Comparison of ENCODE assay signal across 31 cellular contexts in the genomic region with DNA sequence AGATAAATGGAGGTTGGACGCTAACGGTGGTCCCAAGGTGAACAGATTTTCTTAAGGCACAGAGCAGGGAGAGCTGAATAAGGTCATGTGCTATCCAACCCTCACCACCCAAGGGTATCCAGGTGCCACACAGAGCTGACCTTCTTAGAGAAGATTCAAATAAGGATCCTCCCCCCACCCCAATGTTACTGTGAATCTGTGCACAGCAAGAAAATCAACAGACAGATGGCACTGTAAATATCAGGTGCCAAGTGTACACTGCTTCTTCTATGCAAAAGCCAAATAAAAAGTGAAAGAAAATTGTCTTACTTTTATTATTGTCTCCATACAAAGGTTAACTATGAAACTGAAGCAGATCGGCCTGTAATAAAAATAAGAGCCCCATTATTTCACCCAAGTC.
"Had no signal": no experiment of that assay in that cellular context is flagged by ENCODE, and none has a peak within 500 bp of the region (broad histone marks: within the 10 kb centered on the region; RNA-seq: fewer than 3 reads in every experiment).

No MANE protein-coding gene starts in this region.

- H3K27me3 Mint-ChIP-seq: activated CD4-positive, alpha-beta memory T cell treated with anti-CD3 and anti-CD28 coated beads for 36 hours; activated CD4-positive, alpha-beta T cell treated with anti-CD3 and anti-CD28 coated beads for 36 hours; activated CD4-positive, alpha-beta T cell treated with anti-CD3 and anti-CD28 coated beads, Interleukin-2, amount 10 ng/mL, durations not matched to agents 24 days and 14 days; activated CD8-positive, alpha-beta memory T cell treated with anti-CD3 and anti-CD28 coated beads, Interleukin-2, amount 10 ng/mL, durations not matched to agents 7 days and 5 days; activated naive CD4-positive, alpha-beta T cell treated with anti-CD3 and anti-CD28 coated beads, Interleukin-2, amount 50 U/mL, for 24 hours; activated naive CD8-positive, alpha-beta T cell treated with anti-CD3 and anti-CD28 coated beads for 36 hours; activated naive CD8-positive, alpha-beta T cell treated with anti-CD3 and anti-CD28 coated beads, Interleukin-2, amount 50 U/mL, for 24 hours; effector memory CD8-positive, alpha-beta T cell had no signal

- H3K27ac Mint-ChIP-seq: activated CD4-positive, alpha-beta memory T cell treated with anti-CD3 and anti-CD28 coated beads for 36 hours; activated CD4-positive, alpha-beta T cell treated with anti-CD3 and anti-CD28 coated beads for 36 hours; activated CD4-positive, alpha-beta T cell treated with anti-CD3 and anti-CD28 coated beads, Interleukin-2, amount 10 ng/mL, durations not matched to agents 24 days and 14 days; activated CD8-positive, alpha-beta memory T cell treated with anti-CD3 and anti-CD28 coated beads, Interleukin-2, amount 10 ng/mL, durations not matched to agents 7 days and 5 days; activated CD8-positive, alpha-beta T cell treated with anti-CD3 and anti-CD28 coated beads, Interleukin-2, amount 10 ng/mL, durations not matched to agents 7 days and 5 days; activated naive CD4-positive, alpha-beta T cell treated with anti-CD3 and anti-CD28 coated beads for 36 hours; activated naive CD4-positive, alpha-beta T cell treated with anti-CD3 and anti-CD28 coated beads, Interleukin-2, amount 50 U/mL, for 24 hours; activated naive CD8-positive, alpha-beta T cell treated with anti-CD3 and anti-CD28 coated beads for 36 hours; activated naive CD8-positive, alpha-beta T cell treated with anti-CD3 and anti-CD28 coated beads, Interleukin-2, amount 50 U/mL, for 24 hours; activated T-helper 1 cell treated with anti-CD3 and anti-CD28 coated beads, Interleukin-12 subunit alpha, Interleukin-12 subunit beta, Interleukin-2, Interleukin-4 antibody, amounts not matched to agents 30 ng/mL and 10 ng/mL and 1 ng/mL, durations not matched to agents 14 hours and 24 hours and 36 hours; activated T-helper 2 cell treated with anti-CD3 and anti-CD28 coated beads, Interferon-gamma antibody, Interleukin-2, Interleukin-4, amounts not matched to agents 10 μg/mL and 5 μg/mL and 100 μg/mL, durations not matched to agents 14 hours and 24 hours and 36 hours; effector memory CD8-positive, alpha-beta T cell had no signal

- H3K4me1 Mint-ChIP-seq: activated CD4-positive, alpha-beta T cell treated with anti-CD3 and anti-CD28 coated beads for 36 hours; activated CD4-positive, alpha-beta T cell treated with anti-CD3 and anti-CD28 coated beads, Interleukin-2, amount 10 ng/mL, durations not matched to agents 24 days and 14 days; activated CD8-positive, alpha-beta memory T cell treated with anti-CD3 and anti-CD28 coated beads, Interleukin-2, amount 10 ng/mL, durations not matched to agents 7 days and 5 days; activated naive CD4-positive, alpha-beta T cell treated with anti-CD3 and anti-CD28 coated beads, Interleukin-2, amount 50 U/mL, for 24 hours; activated naive CD8-positive, alpha-beta T cell treated with anti-CD3 and anti-CD28 coated beads for 36 hours; activated naive CD8-positive, alpha-beta T cell treated with anti-CD3 and anti-CD28 coated beads, Interleukin-2, amount 50 U/mL, for 24 hours had no signal

- DNase-seq: activated CD4-positive, alpha-beta memory T cell treated with anti-CD3 and anti-CD28 coated beads for 36 hours; activated CD4-positive, alpha-beta T cell treated with anti-CD3 and anti-CD28 coated beads for 36 hours; activated CD4-positive, alpha-beta T cell treated with anti-CD3 and anti-CD28 coated beads, Interleukin-2, amount 10 ng/mL, durations not matched to agents 24 days and 14 days; activated CD4-positive, CD25-positive, alpha-beta regulatory T cell; activated CD4-positive, CD25-positive, alpha-beta regulatory T cell treated with anti-CD3 and anti-CD28 coated beads, Interleukin-2, amount 50 U/mL, for 72 hours; activated CD8-positive, alpha-beta memory T cell treated with anti-CD3 and anti-CD28 coated beads, Interleukin-2, amount 10 ng/mL, durations not matched to agents 7 days and 5 days; activated CD8-positive, alpha-beta memory T cell treated with anti-CD3 and anti-CD28 coated beads, Interleukin-2, amount 50 U/mL, for 4 hours; activated CD8-positive, alpha-beta T cell treated with anti-CD3 and anti-CD28 coated beads, Interleukin-2, amount 10 ng/mL, durations not matched to agents 7 days and 5 days; activated effector memory CD4-positive, alpha-beta T cell treated with anti-CD3 and anti-CD28 coated beads, Interleukin-2, amount 50 U/mL, for 16 hours; activated naive CD4-positive, alpha-beta T cell treated with anti-CD3 and anti-CD28 coated beads for 36 hours; activated naive CD8-positive, alpha-beta T cell treated with anti-CD3 and anti-CD28 coated beads for 36 hours; activated naive CD8-positive, alpha-beta T cell treated with anti-CD3 and anti-CD28 coated beads, Interleukin-2, amount 50 U/mL, for 24 hours; activated T-cell treated with anti-CD3 and anti-CD28 coated beads, Interleukin-2, amount 50 U/mL, for 1 hour; activated T-cell treated with anti-CD3 and anti-CD28 coated beads, Interleukin-2, amount 50 U/mL, for 48 hours; adrenal gland; amygdala; aorta; body of pancreas; cortex of kidney; dermis blood vessel endothelial cell; effector CD4-positive, alpha-beta T cell; effector memory CD8-positive, alpha-beta T cell; erythroblast; foreskin keratinocyte; gastrocnemius medialis; glutamatergic neuron; heart left ventricle; T-helper 2 cell had no signal

- H3K9me3 Mint-ChIP-seq: activated CD4-positive, alpha-beta memory T cell treated with anti-CD3 and anti-CD28 coated beads for 36 hours; activated naive CD4-positive, alpha-beta T cell treated with anti-CD3 and anti-CD28 coated beads, Interleukin-2, amount 50 U/mL, for 24 hours had no signal

- ATAC-seq: activated CD4-positive, alpha-beta T cell treated with anti-CD3 and anti-CD28 coated beads for 36 hours; activated CD8-positive, alpha-beta memory T cell treated with anti-CD3 and anti-CD28 coated beads, Interleukin-2, amount 10 ng/mL, durations not matched to agents 7 days and 5 days; activated CD8-positive, alpha-beta T cell treated with anti-CD3 and anti-CD28 coated beads, Interleukin-2, amount 10 ng/mL, durations not matched to agents 7 days and 5 days; activated naive CD8-positive, alpha-beta T cell treated with anti-CD3 and anti-CD28 coated beads, Interleukin-2, amount 50 U/mL, for 24 hours; body of pancreas; effector memory CD8-positive, alpha-beta T cell; foreskin keratinocyte; gastrocnemius medialis; heart left ventricle had no signal

- H3K4me3 Mint-ChIP-seq: activated CD4-positive, alpha-beta memory T cell treated with anti-CD3 and anti-CD28 coated beads for 36 hours; activated CD4-positive, alpha-beta T cell treated with anti-CD3 and anti-CD28 coated beads for 36 hours; activated CD4-positive, alpha-beta T cell treated with anti-CD3 and anti-CD28 coated beads, Interleukin-2, amount 10 ng/mL, durations not matched to agents 24 days and 14 days; activated CD8-positive, alpha-beta memory T cell treated with anti-CD3 and anti-CD28 coated beads, Interleukin-2, amount 10 ng/mL, durations not matched to agents 7 days and 5 days; activated CD8-positive, alpha-beta T cell treated with anti-CD3 and anti-CD28 coated beads, Interleukin-2, amount 10 ng/mL, durations not matched to agents 7 days and 5 days; activated naive CD4-positive, alpha-beta T cell treated with anti-CD3 and anti-CD28 coated beads for 36 hours; activated naive CD4-positive, alpha-beta T cell treated with anti-CD3 and anti-CD28 coated beads, Interleukin-2, amount 50 U/mL, for 24 hours; activated naive CD8-positive, alpha-beta T cell treated with anti-CD3 and anti-CD28 coated beads for 36 hours; activated naive CD8-positive, alpha-beta T cell treated with anti-CD3 and anti-CD28 coated beads, Interleukin-2, amount 50 U/mL, for 24 hours; activated T-helper 1 cell treated with anti-CD3 and anti-CD28 coated beads, Interleukin-12 subunit alpha, Interleukin-12 subunit beta, Interleukin-2, Interleukin-4 antibody, amounts not matched to agents 30 ng/mL and 10 ng/mL and 1 ng/mL, durations not matched to agents 14 hours and 24 hours and 36 hours; effector memory CD8-positive, alpha-beta T cell had no signal

- H3K36me3 Mint-ChIP-seq: activated CD4-positive, alpha-beta memory T cell treated with anti-CD3 and anti-CD28 coated beads for 36 hours; activated CD8-positive, alpha-beta memory T cell treated with anti-CD3 and anti-CD28 coated beads, Interleukin-2, amount 10 ng/mL, durations not matched to agents 7 days and 5 days; activated naive CD4-positive, alpha-beta T cell treated with anti-CD3 and anti-CD28 coated beads, Interleukin-2, amount 50 U/mL, for 24 hours; activated naive CD8-positive, alpha-beta T cell treated with anti-CD3 and anti-CD28 coated beads for 36 hours had no signal
